Comparison of ENCODE assay signal across 1 cellular context in the genomic region with DNA sequence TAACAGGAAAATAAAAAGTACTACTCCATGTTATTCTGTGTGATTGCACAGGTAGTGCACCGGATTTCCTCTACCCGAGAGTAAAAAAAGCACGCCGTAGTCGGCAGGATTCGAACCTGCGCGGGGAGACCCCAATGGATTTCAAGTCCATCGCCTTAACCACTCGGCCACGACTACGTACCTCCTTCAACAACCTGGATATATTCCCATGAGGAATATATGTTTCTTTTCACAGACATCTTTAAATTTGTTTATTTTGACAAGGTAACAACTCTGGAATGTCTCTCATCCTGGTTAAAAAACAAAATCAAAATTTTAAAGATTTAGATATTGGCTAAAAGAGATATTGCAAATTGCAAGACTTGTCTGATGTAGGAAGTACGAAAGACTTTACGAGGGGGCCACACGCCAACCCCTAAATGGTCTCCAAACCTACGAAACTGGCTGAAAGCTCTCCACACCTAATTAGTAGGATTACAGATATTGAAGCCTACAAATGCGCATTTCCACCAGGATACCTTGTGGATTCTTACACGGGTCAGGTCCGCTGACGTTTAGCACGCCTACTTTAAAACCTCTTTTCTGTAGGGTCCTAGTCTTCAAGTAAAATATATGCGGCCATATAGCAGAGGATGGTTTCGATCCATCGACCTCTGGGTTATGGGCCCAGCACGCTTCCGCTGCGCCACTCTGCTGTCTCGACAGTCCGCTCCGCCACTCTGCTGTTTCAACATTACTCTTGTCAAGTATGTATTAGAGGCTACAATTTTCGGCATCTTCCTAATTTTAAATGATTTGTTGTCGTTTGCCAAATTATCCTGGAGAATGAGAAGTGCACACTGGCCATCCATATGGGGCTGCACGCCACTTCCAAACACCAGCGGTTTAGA.
TF ChIP-seq lines count a peak whose summit lies in the region.

No MANE protein-coding gene starts in this region.

TF ChIP-seq in HEK293, 187 proteins besides CTCF, POLR2A, EP300 and RAD21 (continued from another document and continues in another):
- TF ChIP-seq, protein P1, sequence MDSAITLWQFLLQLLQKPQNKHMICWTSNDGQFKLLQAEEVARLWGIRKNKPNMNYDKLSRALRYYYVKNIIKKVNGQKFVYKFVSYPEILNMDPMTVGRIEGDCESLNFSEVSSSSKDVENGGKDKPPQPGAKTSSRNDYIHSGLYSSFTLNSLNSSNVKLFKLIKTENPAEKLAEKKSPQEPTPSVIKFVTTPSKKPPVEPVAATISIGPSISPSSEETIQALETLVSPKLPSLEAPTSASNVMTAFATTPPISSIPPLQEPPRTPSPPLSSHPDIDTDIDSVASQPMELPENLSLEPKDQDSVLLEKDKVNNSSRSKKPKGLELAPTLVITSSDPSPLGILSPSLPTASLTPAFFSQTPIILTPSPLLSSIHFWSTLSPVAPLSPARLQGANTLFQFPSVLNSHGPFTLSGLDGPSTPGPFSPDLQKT (IDR thresholded peaks at IDR 0.05; ENCODE audit: borderline replicate concordance, low read depth, low read length) = no peak
- no peak for TF ChIP-seq PRDM1 (tag by site-specific recombination; IDR thresholded peaks at IDR 0.05)
- TF ChIP-seq, protein P2, sequence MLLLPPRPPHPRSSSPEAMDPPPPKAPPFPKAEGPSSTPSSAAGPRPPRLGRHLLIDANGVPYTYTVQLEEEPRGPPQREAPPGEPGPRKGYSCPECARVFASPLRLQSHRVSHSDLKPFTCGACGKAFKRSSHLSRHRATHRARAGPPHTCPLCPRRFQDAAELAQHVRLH (tag by site-specific recombination; IDR thresholded peaks at IDR 0.05) = peak; percentile 92
- TF ChIP-seq TCF7L2 (IDR thresholded peaks at IDR 0.05; ENCODE audit: borderline replicate concordance, low read depth, low read length) = no peak
- TF ChIP-seq, protein P3, sequence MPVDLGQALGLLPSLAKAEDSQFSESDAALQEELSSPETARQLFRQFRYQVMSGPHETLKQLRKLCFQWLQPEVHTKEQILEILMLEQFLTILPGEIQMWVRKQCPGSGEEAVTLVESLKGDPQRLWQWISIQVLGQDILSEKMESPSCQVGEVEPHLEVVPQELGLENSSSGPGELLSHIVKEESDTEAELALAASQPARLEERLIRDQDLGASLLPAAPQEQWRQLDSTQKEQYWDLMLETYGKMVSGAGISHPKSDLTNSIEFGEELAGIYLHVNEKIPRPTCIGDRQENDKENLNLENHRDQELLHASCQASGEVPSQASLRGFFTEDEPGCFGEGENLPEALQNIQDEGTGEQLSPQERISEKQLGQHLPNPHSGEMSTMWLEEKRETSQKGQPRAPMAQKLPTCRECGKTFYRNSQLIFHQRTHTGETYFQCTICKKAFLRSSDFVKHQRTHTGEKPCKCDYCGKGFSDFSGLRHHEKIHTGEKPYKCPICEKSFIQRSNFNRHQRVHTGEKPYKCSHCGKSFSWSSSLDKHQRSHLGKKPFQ (tag by site-specific recombination; IDR thresholded peaks at IDR 0.05) = no peak
- TF ChIP-seq, protein P4, sequence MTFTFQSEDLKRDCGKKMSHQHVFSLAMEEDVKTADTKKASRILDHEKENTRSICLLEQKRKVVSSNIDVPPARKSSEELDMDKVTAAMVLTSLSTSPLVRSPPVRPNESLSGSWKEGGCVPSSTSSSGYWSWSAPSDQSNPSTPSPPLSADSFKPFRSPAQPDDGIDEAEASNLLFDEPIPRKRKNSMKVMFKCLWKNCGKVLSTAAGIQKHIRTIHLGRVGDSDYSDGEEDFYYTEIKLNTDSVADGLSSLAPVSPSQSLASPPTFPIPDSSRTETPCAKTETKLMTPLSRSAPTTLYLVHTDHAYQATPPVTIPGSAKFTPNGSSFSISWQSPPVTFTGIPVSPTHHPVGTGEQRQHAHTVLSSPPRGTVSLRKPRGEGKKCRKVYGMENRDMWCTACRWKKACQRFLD (tag by site-specific recombination; IDR thresholded peaks at IDR 0.05) = no peak
- TF ChIP-seq, protein P5, sequence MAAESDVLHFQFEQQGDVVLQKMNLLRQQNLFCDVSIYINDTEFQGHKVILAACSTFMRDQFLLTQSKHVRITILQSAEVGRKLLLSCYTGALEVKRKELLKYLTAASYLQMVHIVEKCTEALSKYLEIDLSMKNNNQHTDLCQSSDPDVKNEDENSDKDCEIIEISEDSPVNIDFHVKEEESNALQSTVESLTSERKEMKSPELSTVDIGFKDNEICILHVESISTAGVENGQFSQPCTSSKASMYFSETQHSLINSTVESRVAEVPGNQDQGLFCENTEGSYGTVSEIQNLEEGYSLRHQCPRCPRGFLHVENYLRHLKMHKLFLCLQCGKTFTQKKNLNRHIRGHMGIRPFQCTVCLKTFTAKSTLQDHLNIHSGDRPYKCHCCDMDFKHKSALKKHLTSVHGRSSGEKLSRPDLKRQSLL (tag by site-specific recombination; IDR thresholded peaks at IDR 0.05) = peak; percentile 23; the same call in 1 of the 2 replicates
- no peak for TF ChIP-seq ZNF350 (tag by site-specific recombination; IDR thresholded peaks at IDR 0.05)
- TF ChIP-seq ZNF366 (tag by site-specific recombination; conservative IDR thresholded peaks at IDR 0.05) = peak; percentile 84
- TF ChIP-seq ZNF433 (tag by site-specific recombination; IDR thresholded peaks at IDR 0.05; ENCODE audit: low read depth) = no peak
- TF ChIP-seq, protein P6, sequence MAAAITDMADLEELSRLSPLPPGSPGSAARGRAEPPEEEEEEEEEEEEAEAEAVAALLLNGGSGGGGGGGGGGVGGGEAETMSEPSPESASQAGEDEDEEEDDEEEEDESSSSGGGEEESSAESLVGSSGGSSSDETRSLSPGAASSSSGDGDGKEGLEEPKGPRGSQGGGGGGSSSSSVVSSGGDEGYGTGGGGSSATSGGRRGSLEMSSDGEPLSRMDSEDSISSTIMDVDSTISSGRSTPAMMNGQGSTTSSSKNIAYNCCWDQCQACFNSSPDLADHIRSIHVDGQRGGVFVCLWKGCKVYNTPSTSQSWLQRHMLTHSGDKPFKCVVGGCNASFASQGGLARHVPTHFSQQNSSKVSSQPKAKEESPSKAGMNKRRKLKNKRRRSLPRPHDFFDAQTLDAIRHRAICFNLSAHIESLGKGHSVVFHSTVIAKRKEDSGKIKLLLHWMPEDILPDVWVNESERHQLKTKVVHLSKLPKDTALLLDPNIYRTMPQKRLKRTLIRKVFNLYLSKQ (tag by site-specific recombination; IDR thresholded peaks at IDR 0.05; ENCODE audit: borderline replicate concordance) = no peak
- no peak for TF ChIP-seq ZNF292 (tag by site-specific recombination; IDR thresholded peaks at IDR 0.05; ENCODE audit: borderline replicate concordance, low read depth)
- TF ChIP-seq ZNF157 (tag by site-specific recombination; IDR thresholded peaks at IDR 0.05) = no peak
- TF ChIP-seq ZNF701 (tag by site-specific recombination; IDR thresholded peaks at IDR 0.05) = no peak
- no peak for TF ChIP-seq ZNF530 (tag by site-specific recombination; IDR thresholded peaks at IDR 0.05; ENCODE audit: low read depth)
- no peak for TF ChIP-seq ZNF146 (tag by site-specific recombination; IDR thresholded peaks at IDR 0.05)
- TF ChIP-seq ZNF623 (tag by site-specific recombination; IDR thresholded peaks at IDR 0.05) = no peak
- TF ChIP-seq ZNF132 (tag by site-specific recombination; IDR thresholded peaks at IDR 0.05; ENCODE audit: borderline replicate concordance) = no peak
- TF ChIP-seq ZNF48 (tag by site-specific recombination; IDR thresholded peaks at IDR 0.05) = no peak
- TF ChIP-seq ZNF792 (tag by site-specific recombination; IDR thresholded peaks at IDR 0.05) = peak; percentile 26; the same call in 1 of the 2 replicates
- TF ChIP-seq, protein P7, sequence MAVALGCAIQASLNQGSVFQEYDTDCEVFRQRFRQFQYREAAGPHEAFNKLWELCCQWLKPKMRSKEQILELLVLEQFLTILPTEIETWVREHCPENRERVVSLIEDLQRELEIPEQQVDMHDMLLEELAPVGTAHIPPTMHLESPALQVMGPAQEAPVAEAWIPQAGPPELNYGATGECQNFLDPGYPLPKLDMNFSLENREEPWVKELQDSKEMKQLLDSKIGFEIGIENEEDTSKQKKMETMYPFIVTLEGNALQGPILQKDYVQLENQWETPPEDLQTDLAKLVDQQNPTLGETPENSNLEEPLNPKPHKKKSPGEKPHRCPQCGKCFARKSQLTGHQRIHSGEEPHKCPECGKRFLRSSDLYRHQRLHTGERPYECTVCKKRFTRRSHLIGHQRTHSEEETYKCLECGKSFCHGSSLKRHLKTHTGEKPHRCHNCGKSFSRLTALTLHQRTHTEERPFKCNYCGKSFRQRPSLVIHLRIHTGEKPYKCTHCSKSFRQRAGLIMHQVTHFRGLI (tag by site-specific recombination; IDR thresholded peaks at IDR 0.05) = no peak
- peak; percentile 54; the same call in 1 of the 2 replicates for TF ChIP-seq EGR2 (tag by site-specific recombination; IDR thresholded peaks at IDR 0.05; ENCODE audit: low read depth)
- TF ChIP-seq, protein P8, sequence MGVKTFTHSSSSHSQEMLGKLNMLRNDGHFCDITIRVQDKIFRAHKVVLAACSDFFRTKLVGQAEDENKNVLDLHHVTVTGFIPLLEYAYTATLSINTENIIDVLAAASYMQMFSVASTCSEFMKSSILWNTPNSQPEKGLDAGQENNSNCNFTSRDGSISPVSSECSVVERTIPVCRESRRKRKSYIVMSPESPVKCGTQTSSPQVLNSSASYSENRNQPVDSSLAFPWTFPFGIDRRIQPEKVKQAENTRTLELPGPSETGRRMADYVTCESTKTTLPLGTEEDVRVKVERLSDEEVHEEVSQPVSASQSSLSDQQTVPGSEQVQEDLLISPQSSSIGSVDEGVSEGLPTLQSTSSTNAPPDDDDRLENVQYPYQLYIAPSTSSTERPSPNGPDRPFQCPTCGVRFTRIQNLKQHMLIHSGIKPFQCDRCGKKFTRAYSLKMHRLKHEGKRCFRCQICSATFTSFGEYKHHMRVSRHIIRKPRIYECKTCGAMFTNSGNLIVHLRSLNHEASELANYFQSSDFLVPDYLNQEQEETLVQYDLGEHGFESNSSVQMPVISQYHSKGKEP (tag by site-specific recombination; IDR thresholded peaks at IDR 0.05) = peak; percentile 27; the same call in 1 of the 2 replicates
- TF ChIP-seq ZNF155 (tag by site-specific recombination; IDR thresholded peaks at IDR 0.05) = no peak
- TF ChIP-seq ZSCAN23 (tag by site-specific recombination; IDR thresholded peaks at IDR 0.05) = peak; percentile 48; the same call in 1 of the 2 replicates
- TF ChIP-seq ZNF549 (tag by site-specific recombination; IDR thresholded peaks at IDR 0.05) = peak; percentile 72
- TF ChIP-seq, protein P9, sequence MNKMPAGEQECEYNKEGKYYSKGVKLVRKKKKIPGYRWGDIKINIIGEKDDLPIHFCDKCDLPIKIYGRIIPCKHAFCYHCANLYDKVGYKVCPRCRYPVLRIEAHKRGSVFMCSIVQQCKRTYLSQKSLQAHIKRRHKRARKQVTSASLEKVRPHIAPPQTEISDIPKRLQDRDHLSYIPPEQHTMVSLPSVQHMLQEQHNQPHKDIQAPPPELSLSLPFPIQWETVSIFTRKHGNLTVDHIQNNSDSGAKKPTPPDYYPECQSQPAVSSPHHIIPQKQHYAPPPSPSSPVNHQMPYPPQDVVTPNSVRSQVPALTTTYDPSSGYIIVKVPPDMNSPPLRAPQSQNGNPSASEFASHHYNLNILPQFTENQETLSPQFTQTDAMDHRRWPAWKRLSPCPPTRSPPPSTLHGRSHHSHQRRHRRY (tag by site-specific recombination; IDR thresholded peaks at IDR 0.05) = no peak
- peak; percentile 94 for TF ChIP-seq ZBTB17 (tag by site-specific recombination; IDR thresholded peaks at IDR 0.05)
- TF ChIP-seq, protein P10, sequence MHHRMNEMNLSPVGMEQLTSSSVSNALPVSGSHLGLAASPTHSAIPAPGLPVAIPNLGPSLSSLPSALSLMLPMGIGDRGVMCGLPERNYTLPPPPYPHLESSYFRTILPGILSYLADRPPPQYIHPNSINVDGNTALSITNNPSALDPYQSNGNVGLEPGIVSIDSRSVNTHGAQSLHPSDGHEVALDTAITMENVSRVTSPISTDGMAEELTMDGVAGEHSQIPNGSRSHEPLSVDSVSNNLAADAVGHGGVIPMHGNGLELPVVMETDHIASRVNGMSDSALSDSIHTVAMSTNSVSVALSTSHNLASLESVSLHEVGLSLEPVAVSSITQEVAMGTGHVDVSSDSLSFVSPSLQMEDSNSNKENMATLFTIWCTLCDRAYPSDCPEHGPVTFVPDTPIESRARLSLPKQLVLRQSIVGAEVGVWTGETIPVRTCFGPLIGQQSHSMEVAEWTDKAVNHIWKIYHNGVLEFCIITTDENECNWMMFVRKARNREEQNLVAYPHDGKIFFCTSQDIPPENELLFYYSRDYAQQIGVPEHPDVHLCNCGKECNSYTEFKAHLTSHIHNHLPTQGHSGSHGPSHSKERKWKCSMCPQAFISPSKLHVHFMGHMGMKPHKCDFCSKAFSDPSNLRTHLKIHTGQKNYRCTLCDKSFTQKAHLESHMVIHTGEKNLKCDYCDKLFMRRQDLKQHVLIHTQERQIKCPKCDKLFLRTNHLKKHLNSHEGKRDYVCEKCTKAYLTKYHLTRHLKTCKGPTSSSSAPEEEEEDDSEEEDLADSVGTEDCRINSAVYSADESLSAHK (tag by site-specific recombination; IDR thresholded peaks at IDR 0.05) = no peak
- no peak for TF ChIP-seq ZNF16 (tag by site-specific recombination; IDR thresholded peaks at IDR 0.05; ENCODE audit: low read depth)
- TF ChIP-seq, protein P11, sequence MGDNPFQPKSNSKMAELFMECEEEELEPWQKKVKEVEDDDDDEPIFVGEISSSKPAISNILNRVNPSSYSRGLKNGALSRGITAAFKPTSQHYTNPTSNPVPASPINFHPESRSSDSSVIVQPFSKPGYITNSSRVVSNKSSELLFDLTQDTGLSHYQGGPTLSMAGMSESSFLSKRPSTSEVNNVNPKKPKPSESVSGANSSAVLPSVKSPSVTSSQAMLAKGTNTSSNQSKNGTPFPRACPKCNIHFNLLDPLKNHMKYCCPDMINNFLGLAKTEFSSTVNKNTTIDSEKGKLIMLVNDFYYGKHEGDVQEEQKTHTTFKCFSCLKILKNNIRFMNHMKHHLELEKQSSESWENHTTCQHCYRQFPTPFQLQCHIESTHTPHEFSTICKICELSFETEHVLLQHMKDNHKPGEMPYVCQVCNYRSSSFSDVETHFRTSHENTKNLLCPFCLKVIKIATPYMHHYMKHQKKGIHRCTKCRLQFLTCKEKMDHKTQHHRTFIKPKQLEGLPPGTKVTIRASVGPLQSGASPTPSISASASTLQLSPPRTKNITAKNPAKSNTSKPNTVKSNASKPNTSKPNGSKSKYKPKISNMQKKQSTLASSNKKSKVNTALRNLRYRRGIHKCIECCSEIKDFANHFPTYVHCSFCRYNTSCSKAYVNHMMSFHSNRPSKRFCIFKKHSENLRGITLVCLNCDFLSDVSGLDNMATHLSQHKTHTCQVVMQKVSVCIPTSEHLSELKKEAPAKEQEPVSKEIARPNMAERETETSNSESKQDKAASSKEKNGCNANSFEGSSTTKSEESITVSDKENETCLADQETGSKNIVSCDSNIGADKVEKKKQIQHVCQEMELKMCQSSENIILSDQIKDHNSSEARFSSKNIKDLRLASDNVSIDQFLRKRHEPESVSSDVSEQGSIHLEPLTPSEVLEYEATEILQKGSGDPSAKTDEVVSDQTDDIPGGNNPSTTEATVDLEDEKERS (tag by site-specific recombination; IDR thresholded peaks at IDR 0.05) = 0 out of 2 replicates have a peak, but pooled peaks have one; percentile 29
- no peak for TF ChIP-seq ZBTB7A (tag by site-specific recombination; IDR thresholded peaks at IDR 0.05; ENCODE audit: low read depth)
- no peak for TF ChIP-seq ZNF19 (tag by site-specific recombination; IDR thresholded peaks at IDR 0.05; ENCODE audit: low read depth)
- TF ChIP-seq ZNF560 (tag by site-specific recombination; IDR thresholded peaks at IDR 0.05; ENCODE audit: borderline replicate concordance) = no peak
- TF ChIP-seq GLI2 (tag by site-specific recombination; IDR thresholded peaks at IDR 0.05; ENCODE audit: borderline replicate concordance, low read depth) = 0 out of 2 replicates have a peak, but pooled peaks have one; percentile 4
- no peak for TF ChIP-seq ZNF843 (tag by site-specific recombination; IDR thresholded peaks at IDR 0.05)
- TF ChIP-seq ZNF202 (tag by site-specific recombination; IDR thresholded peaks at IDR 0.05; ENCODE audit: borderline replicate concordance) = no peak
- peak; percentile 58; the same call in 1 of the 2 replicates for TF ChIP-seq ZNF558 (tag by site-specific recombination; IDR thresholded peaks at IDR 0.05)
- no peak for TF ChIP-seq SCRT1 (tag by site-specific recombination; IDR thresholded peaks at IDR 0.05; ENCODE audit: borderline replicate concordance)
- TF ChIP-seq ZFP69B (tag by site-specific recombination; IDR thresholded peaks at IDR 0.05) = peak; percentile 86
